ENCODE assay signal across 33 cellular contexts in the genomic region with DNA sequence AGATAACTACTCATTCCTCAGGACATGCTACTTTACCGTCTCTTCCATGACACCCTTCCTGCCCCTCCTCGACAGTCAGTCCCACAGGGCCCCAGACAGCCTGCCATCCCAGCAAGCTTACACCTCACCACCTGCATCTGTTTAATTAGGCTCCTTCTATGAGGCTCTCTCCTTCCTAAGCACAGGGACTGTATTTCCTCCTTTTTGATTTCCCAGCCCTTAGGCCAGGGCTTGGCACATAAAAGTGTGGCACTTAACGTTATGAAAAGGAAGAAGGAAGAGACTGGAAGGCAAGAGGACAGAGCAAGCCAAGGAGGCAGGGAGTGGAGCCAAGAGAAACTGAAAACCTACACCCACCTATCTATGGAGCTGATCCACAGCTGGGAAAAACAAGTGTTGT.
DNase-seq lines count a peak whose midpoint lies in the region; ATAC-seq and TF ChIP-seq lines count a peak whose summit lies in the region.
"Had no signal": no experiment of that assay in that cellular context is flagged by ENCODE, and none has a peak within 500 bp of the region (broad histone marks: within the 10 kb centered on the region; RNA-seq: fewer than 3 reads in every experiment).

No MANE protein-coding gene starts in this region.

- H4K8ac ChIP-seq in trophoblast cell (ENCODE audit: low read depth, low read length), result no peak overlapping the region

- no peak overlapping the region for H2BK120ac ChIP-seq in trophoblast cell (ENCODE audit: insufficient read depth, low read length, poor library complexity)

- no peak overlapping the region for H2BK12ac ChIP-seq in trophoblast cell (ENCODE audit: low read length)

- peak; percentile 66 for ATAC-seq in esophagus mucosa
- ATAC-seq in GM21619 (IDR thresholded peaks at IDR 0.05; ENCODE audit: unreplicated experiment), result no peak
- ATAC-seq: effector memory CD8-positive, alpha-beta T cell; heart left ventricle; Panc1; right lobe of liver; SK-N-SH treated with all-trans-retinoic acid at 6 μM for 48 hours had no signal

- DNase-seq in DMS79 (lab: John Stamatoyannopoulos, UW) (peak; percentile 61), NCI-H2196 (lab: John Stamatoyannopoulos, UW; ENCODE audit: unreplicated experiment) (peak; percentile 22), smooth muscle cell (lab: John Stamatoyannopoulos, UW; ENCODE audit: unreplicated experiment) (no peak), trophoblast cell (no peak)
- DNase-seq: activated CD4-positive, CD25-positive, alpha-beta regulatory T cell; activated effector memory CD4-positive, alpha-beta T cell treated with anti-CD3 and anti-CD28 coated beads, Interleukin-2, amount 50 U/mL, for 16 hours; activated naive CD8-positive, alpha-beta T cell treated with anti-CD3 and anti-CD28 coated beads for 36 hours; activated T-cell treated with anti-CD3 and anti-CD28 coated beads, Interleukin-2, amount 50 U/mL, for 24 hours; anterior cingulate cortex; COR-L47; effector memory CD8-positive, alpha-beta T cell; erythroblast; foreskin fibroblast; GM23248; heart left ventricle; HFFc6; naive B cell; NCI-H1694 treated with DMSO at 0.1 percent for 48 hours; right lobe of liver; Right ventricle myocardium superior; stimulated activated CD4-positive, alpha-beta T cell treated with anti-CD3 and anti-CD28 coated beads, Interleukin-12 subunit alpha, Interleukin-12 subunit beta, amount 100 ng/mL, for 4 hours; stimulated activated CD4-positive, alpha-beta T cell treated with anti-CD3 and anti-CD28 coated beads, Interleukin-4, amount 100 ng/mL, for 1 hour had no signal

- H3K27me3 ChIP-seq in smooth muscle cell (ENCODE audit: low read depth) (no peaks in the 10 kb centered on the region), trophoblast cell (ENCODE audit: insufficient read depth, low read length) (no peaks in the 10 kb centered on the region)
- H3K27me3 ChIP-seq: BLaER1, cardiac muscle cell, heart left ventricle, neutrophil, right lobe of liver, tibial nerve had no signal

- no peak overlapping the region for H4K91ac ChIP-seq in trophoblast cell (ENCODE audit: low read depth, low read length)

- H3F3A ChIP-seq in smooth muscle cell (ENCODE audit: low read depth), result no peaks in the 10 kb centered on the region

- no peak overlapping the region for H3K23ac ChIP-seq in trophoblast cell (ENCODE audit: low read length)

- WGBS in smooth muscle cell (ENCODE audit: low lambda C conversion rate), result 98% methylated on average over 3 of the region's 3 CpGs
- WGBS in trophoblast cell (ENCODE audit: extremely low coverage, insufficient coverage, insufficient read length), result no CpG with 5 or more reads among the region's 3 CpGs

- H3K27ac ChIP-seq in C4-2B (peak overlapping the region; percentile 67), smooth muscle cell (ENCODE audit: low read depth) (no peak overlapping the region), trophoblast cell (ENCODE audit: low read depth, low read length) (no peak overlapping the region)
- H3K27ac ChIP-seq: BLaER1, cardiac muscle cell, coronary artery, GM23248, heart left ventricle, neutrophil, prostate gland, right lobe of liver had no signal

- no peak overlapping the region for H3K4me3 ChIP-seq in smooth muscle cell
- H3K4me3 ChIP-seq in trophoblast cell (ENCODE audit: low read depth, low read length), result no peak overlapping the region
- H3K4me3 ChIP-seq: BLaER1, cardiac muscle cell, coronary artery, GM23248, heart left ventricle, prostate gland, right lobe of liver, tibial nerve had no signal

- H3K79me2 ChIP-seq in smooth muscle cell (ENCODE audit: low read depth), result no peaks in the 10 kb centered on the region
- H3K79me2 ChIP-seq in trophoblast cell (ENCODE audit: control insufficient read depth, insufficient read depth, low read length, poor library complexity), result no peaks in the 10 kb centered on the region

- H4K20me1 ChIP-seq in smooth muscle cell (ENCODE audit: low read depth), result no peaks in the 10 kb centered on the region
- H4K20me1 ChIP-seq: BLaER1 had no signal

- H2BK5ac ChIP-seq in trophoblast cell (ENCODE audit: low read depth, low read length, poor library complexity), result no peak overlapping the region

- H3K79me1 ChIP-seq in trophoblast cell (ENCODE audit: low read length), result no peaks in the 10 kb centered on the region

- no peak for TF ChIP-seq CTCF in C4-2B (conservative IDR thresholded peaks at IDR 0.05)
- no peak for TF ChIP-seq CTCF in smooth muscle cell (IDR thresholded peaks at IDR 0.05; ENCODE audit: borderline replicate concordance, insufficient read depth, poor library complexity, severe bottlenecking)

- H3K36me3 ChIP-seq in smooth muscle cell (ENCODE audit: low read depth) (no peaks in the 10 kb centered on the region), trophoblast cell (ENCODE audit: control insufficient read depth in 1 of 2, insufficient read depth in 2 of 2, low read length in 2 of 2) (no peaks in the 10 kb centered on the region)
- H3K36me3 ChIP-seq: cardiac muscle cell, neutrophil, prostate gland, right lobe of liver, tibial nerve had no signal

- H3K9me3 ChIP-seq in smooth muscle cell (replicated peaks; ENCODE audit: low read depth) (no peaks in the 10 kb centered on the region), trophoblast cell (ENCODE audit: insufficient read depth, low read depth, low read length) (peaks cover 2% of the 10 kb centered on the region)
- H3K9me3 ChIP-seq: BLaER1, heart left ventricle, neutrophil, prostate gland, right lobe of liver, tibial nerve had no signal

- H2AFZ ChIP-seq in smooth muscle cell (ENCODE audit: low read depth) (no peak overlapping the region), trophoblast cell (ENCODE audit: insufficient read depth, low read length, poor library complexity) (no peak overlapping the region)
- H2AFZ ChIP-seq: GM23248 had no signal

- H2AK5ac ChIP-seq in trophoblast cell (ENCODE audit: low read length), result no peak overlapping the region

- H3K4me2 ChIP-seq in smooth muscle cell, result no peak overlapping the region
- no peak overlapping the region for H3K4me2 ChIP-seq in trophoblast cell (ENCODE audit: low read length)
- H3K4me2 ChIP-seq: BLaER1 had no signal

- H3K4me1 ChIP-seq in smooth muscle cell (ENCODE audit: low read depth) (no peaks in the 10 kb centered on the region), trophoblast cell (ENCODE audit: control insufficient read depth in 1 of 2, insufficient read depth in 2 of 2, low read length in 2 of 2) (no peaks in the 10 kb centered on the region)
- H3K4me1 ChIP-seq: BLaER1, prostate gland, right lobe of liver had no signal

- H3K9ac ChIP-seq in smooth muscle cell (ENCODE audit: low read depth) (no peak overlapping the region), trophoblast cell (ENCODE audit: low read length) (no peak overlapping the region)
- H3K9ac ChIP-seq: BLaER1, GM23248 had no signal

- no peak overlapping the region for H3K18ac ChIP-seq in trophoblast cell (ENCODE audit: low read length)

- no peak overlapping the region for H3K14ac ChIP-seq in trophoblast cell (ENCODE audit: low read length)

- H3K4ac ChIP-seq in trophoblast cell (ENCODE audit: low read depth, low read length), result no peak overlapping the region

- no peak overlapping the region for H4K12ac ChIP-seq in trophoblast cell (ENCODE audit: low read depth, low read length)

Comparison
In these comparisons a context has a peak if more than half of its experiments do, and no peak if none do; other contexts are left out.
1. DNase-seq: peak in DMS79 (single experiment) and NCI-H2196 (single experiment); none in smooth muscle cell (single experiment) and trophoblast cell (0 of 2).